In the genomic region with DNA sequence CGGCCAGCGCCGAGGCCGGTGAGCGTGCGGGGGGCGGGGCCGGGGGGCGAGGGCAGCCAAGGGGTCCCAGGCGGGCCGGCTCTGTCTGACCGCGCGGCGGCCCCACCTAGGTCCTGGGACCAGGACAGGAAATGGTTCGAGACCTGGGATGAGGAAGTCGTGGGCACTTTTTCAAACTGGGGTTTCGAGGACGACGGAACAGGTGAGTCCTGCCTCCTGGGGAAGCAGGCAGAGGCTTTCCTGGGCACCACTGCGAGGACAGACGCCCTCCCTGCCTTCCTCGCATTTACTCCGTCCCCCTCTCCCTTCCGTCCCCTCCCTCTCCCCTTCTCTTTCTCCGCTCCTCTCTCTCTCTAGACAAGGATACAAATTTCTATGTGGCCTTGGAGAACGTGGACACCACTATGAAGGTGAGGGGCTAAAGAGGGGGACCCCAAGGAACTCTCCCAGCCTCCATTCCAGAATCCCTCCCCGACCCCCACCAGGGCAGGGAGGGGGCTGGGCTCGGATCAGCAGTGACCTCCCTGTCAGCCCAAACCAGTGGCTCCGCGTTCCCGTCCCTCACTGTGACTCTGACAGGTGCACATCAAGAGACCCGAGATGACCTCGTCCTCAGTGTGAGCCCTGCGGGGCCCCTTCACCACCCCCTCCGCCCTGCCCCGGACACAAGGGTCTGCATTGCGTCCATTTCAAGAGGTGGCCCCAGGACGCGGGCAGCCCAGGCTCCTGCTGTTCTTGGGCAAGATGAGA, we compare ENCODE assay signal across 12 cellular contexts. TPM values are rescaled to one million over a fixed set of nuclear protein-coding genes. Genes with fewer than 3 reads are reported as not detected.
DNase-seq lines count a peak whose midpoint lies in the region; ATAC-seq and TF ChIP-seq lines count a peak whose summit lies in the region.
"Had no signal": no experiment of that assay in that cellular context is flagged by ENCODE, and none has a peak within 500 bp of the region (broad histone marks: within the 10 kb centered on the region; RNA-seq: fewer than 3 reads in every experiment).

No MANE protein-coding gene starts in this region.

- H3K9me1 ChIP-seq in IMR-90 (ENCODE audit: insufficient read depth, low read length), result no peaks in the 10 kb centered on the region

- no peak overlapping the region for H3K27ac ChIP-seq in CD4-positive, alpha-beta memory T cell (ENCODE audit: low read depth, low read length)
- H3K27ac ChIP-seq in IMR-90 (ENCODE audit: insufficient read depth, low read length) (no peak overlapping the region), colonic mucosa (peak overlapping the region; percentile 89), thyroid gland (no peak overlapping the region), substantia nigra (ENCODE audit: low read depth, low read length, poor library complexity, severe bottlenecking) (no peak overlapping the region)

- no peak for TF ChIP-seq RAD21 in IMR-90 (IDR thresholded peaks at IDR 0.05; ENCODE audit: low read length)

- intact Hi-C loops in CD4-positive, alpha-beta memory T cell (cut with micrococcal nuclease), result loop anchor here (1.0 to 5.0 kb wide), 2 partner anchors 93 to 111 kb away; no protein-coding TSS in a partner anchor
- intact Hi-C loops in IMR-90 (cut with micrococcal nuclease), result loop anchor here (1.0 kb wide), 1 partner anchor 93 kb away; no protein-coding TSS in a partner anchor
- intact Hi-C loops in colonic mucosa (cut with DNase I), result loop anchor here (5.0 kb wide), 1 partner anchor 64 kb away; no protein-coding TSS in a partner anchor
- intact Hi-C loops in thyroid gland (cut with DNase I), result no loop called here

- H3K4me2 ChIP-seq in IMR-90 (ENCODE audit: low read depth, low read length), result no peak overlapping the region

- H3K4me3 ChIP-seq in CD4-positive, alpha-beta memory T cell (ENCODE audit: low read length in 2 of 2), result peak overlapping the region; percentile 8 to 47
- H3K4me3 ChIP-seq in IMR-90 (ENCODE audit: insufficient read depth, low read depth, low read length) (no peak overlapping the region), colonic mucosa (peak overlapping the region; percentile 58), thyroid gland (replicated peaks in 1 of 3) (no peak overlapping the region)

- no peaks in the 10 kb centered on the region; the same call in 1 of the 2 replicates for H4K20me1 ChIP-seq in IMR-90 (ENCODE audit: insufficient read depth, low read length)

- in situ Hi-C loops in IMR-90 (cut with MboI; ENCODE audit: low sequenced_read_pairs), result loop anchor here (5.0 to 25.0 kb wide), 2 partner anchors 96 to 496 kb away; no protein-coding TSS in a partner anchor

- no peak overlapping the region for H2BK20ac ChIP-seq in IMR-90 (ENCODE audit: low read depth, low read length)

- H3K14ac ChIP-seq in IMR-90 (replicated peaks; ENCODE audit: low read depth, low read length), result no peak overlapping the region

- TF ChIP-seq CTCF in IMR-90 (conservative IDR thresholded peaks at IDR 0.05; ENCODE audit: low read depth, low read length) (no peak), colonic mucosa (IDR thresholded peaks at IDR 0.05) (no peak), nephron (IDR thresholded peaks at IDR 0.05; ENCODE audit: unreplicated experiment in 3 of 3) (no peak), thyroid gland (IDR thresholded peaks at IDR 0.05) (no peak)

- POLR2A ChIA-PET in CD4-positive, alpha-beta memory T cell (lab: Charles Lee; ENCODE audit: partially characterized antibody), result no interaction called here
- POLR2A ChIA-PET in IMR-90 (lab: Charles Lee; ENCODE audit: unreplicated experiment), result no interaction called here

- peak overlapping the region; percentile 45 for H2AFZ ChIP-seq in IMR-90 (replicated peaks; ENCODE audit: low read length, poor library complexity)

- TF ChIP-seq POLR2A in IMR-90 (IDR thresholded peaks at IDR 0.05; ENCODE audit: low read depth, low read length) (no peak), thyroid gland (IDR thresholded peaks at IDR 0.05) (no peak)

- dilution Hi-C loops in IMR-90 (cut with HindIII; ENCODE audit: low sequenced_read_pairs, unreplicated experiment), result no loop called here

- ATAC-seq in IMR-90 (ENCODE audit: low read depth), result no peak
- no peak for ATAC-seq in GM19023 (IDR thresholded peaks at IDR 0.05; ENCODE audit: unreplicated experiment)

- no peaks in the 10 kb centered on the region for H3K9me3 Mint-ChIP-seq in CD4-positive, alpha-beta memory T cell
- H3K9me3 Mint-ChIP-seq in nephron, result no peaks in the 10 kb centered on the region

- no peak overlapping the region for H2AK5ac ChIP-seq in IMR-90 (ENCODE audit: low read depth, low read length)

- H3K4me3 Mint-ChIP-seq in CD4-positive, alpha-beta memory T cell, result peak overlapping the region; percentile 28 to 79 (median 56)
- peak overlapping the region in 2 of 3 experiments; percentile 27 to 57 for H3K4me3 Mint-ChIP-seq in nephron

- H4K91ac ChIP-seq in IMR-90 (ENCODE audit: insufficient read depth, low read depth, low read length), result no peak overlapping the region

- H3K56ac ChIP-seq in IMR-90 (ENCODE audit: extremely low read depth, insufficient read depth, low read length), result no peak overlapping the region

- H3K27me3 Mint-ChIP-seq in CD4-positive, alpha-beta memory T cell, result peaks cover 39 to 56% of the 10 kb centered on the region in 2 donors
- peaks cover 88% of the 10 kb centered on the region for H3K27me3 Mint-ChIP-seq in nephron (ENCODE audit: low read depth)

- 14% methylated on average over 35 of the region's 40 CpGs; no CpG with 5 or more reads in 1 of the 2 experiments for WGBS in IMR-90 (ENCODE audit: extremely low coverage in 2 of 2, insufficient read length in 1 of 2), 2 experiments
- 10 to 17% methylated on average over 25 to 29 of the region's 40 CpGs for WGBS in thyroid gland, 2 donors

- no peaks in the 10 kb centered on the region for H3K36me3 Mint-ChIP-seq in CD4-positive, alpha-beta memory T cell
- no peaks in the 10 kb centered on the region for H3K36me3 Mint-ChIP-seq in nephron (ENCODE audit: low read depth)

- BruUV-seq in IMR-90 (replicated peaks; lab: Mats Ljungman, UMichigan), result no TSS peak

- H3K9ac ChIP-seq in IMR-90 (ENCODE audit: low read depth, low read length) (no peak overlapping the region), colonic mucosa (ENCODE audit: low read depth in 2 of 2, low read length in 2 of 2) (peak overlapping the region; percentile 57 to 95)

- no peak overlapping the region for H4K8ac ChIP-seq in IMR-90 (ENCODE audit: low read depth in 2 of 2, low read length in 2 of 2)

- H2BK5ac ChIP-seq in IMR-90 (ENCODE audit: low read depth, low read length, poor library complexity, severe bottlenecking), result no peak overlapping the region

- no peak overlapping the region for H3K18ac ChIP-seq in IMR-90 (ENCODE audit: low read depth, low read length)

- H3K4ac ChIP-seq in IMR-90 (ENCODE audit: low read depth, low read length), result no peak overlapping the region

- CTCF ChIA-PET in CD4-positive, alpha-beta memory T cell (lab: Charles Lee; ENCODE audit: partially characterized antibody), result interaction anchor here (1.7 kb wide), 1 partner anchor 9 kb away, joined by 5 read pairs; no protein-coding TSS in a partner anchor
- CTCF ChIA-PET in IMR-90 (lab: Yijun Ruan, JAX), result no interaction called here

- no peak overlapping the region for H3K23ac ChIP-seq in IMR-90 (ENCODE audit: low read depth, low read length)

- peaks cover 38% of the 10 kb centered on the region for H3K27me3 ChIP-seq in CD4-positive, alpha-beta memory T cell (ENCODE audit: insufficient read depth, low read length)
- peaks cover 54% of the 10 kb centered on the region for H3K27me3 ChIP-seq in IMR-90 (ENCODE audit: control insufficient read depth, insufficient read depth, low read length)
- H3K27me3 ChIP-seq in colonic mucosa, result peaks cover 21% of the 10 kb centered on the region
- peaks cover 30% of the 10 kb centered on the region for H3K27me3 ChIP-seq in thyroid gland

- no peak for DNase-seq in CD4-positive, alpha-beta memory T cell
- DNase-seq in IMR-90 (no peak), colonic mucosa (no peak), SIG-M5 (lab: John Stamatoyannopoulos, UW) (no peak), thyroid gland (no peak), substantia nigra (lab: John Stamatoyannopoulos, UW) (no peak)
- DNase-seq: erythroblast, GOT3, NCI-H1105 had no signal

- H3K9me3 ChIP-seq in CD4-positive, alpha-beta memory T cell (ENCODE audit: control insufficient read depth in 1 of 2, low read length in 2 of 2), result no peaks in the 10 kb centered on the region
- H3K9me3 ChIP-seq in IMR-90 (ENCODE audit: control insufficient read depth, insufficient read depth, low read length), result no peaks in the 10 kb centered on the region; the same call in 1 of the 2 replicates
- H3K9me3 ChIP-seq in colonic mucosa, result no peaks in the 10 kb centered on the region
- H3K9me3 ChIP-seq in thyroid gland, result no peaks in the 10 kb centered on the region

- H3K36me3 ChIP-seq in CD4-positive, alpha-beta memory T cell (ENCODE audit: insufficient read depth, low read length), result no peaks in the 10 kb centered on the region
- H3K36me3 ChIP-seq in IMR-90 (ENCODE audit: control insufficient read depth, insufficient read depth, low read length) (no peaks in the 10 kb centered on the region), colonic mucosa (no peaks in the 10 kb centered on the region), thyroid gland (no peaks in the 10 kb centered on the region)

- no peak overlapping the region for H2BK120ac ChIP-seq in IMR-90 (ENCODE audit: low read depth, low read length)

- no peak overlapping the region for H2BK15ac ChIP-seq in IMR-90 (ENCODE audit: low read depth, low read length)

- H2AK9ac ChIP-seq in IMR-90 (replicated peaks; ENCODE audit: low read depth, low read length, poor library complexity), result no peak overlapping the region

- peaks cover 12 to 36% (median 19%) of the 10 kb centered on the region in 4 donors for H3K4me1 Mint-ChIP-seq in CD4-positive, alpha-beta memory T cell
- H3K4me1 Mint-ChIP-seq in nephron, result peaks cover 9% of the 10 kb centered on the region

- H3K79me1 ChIP-seq in IMR-90 (ENCODE audit: low read depth in 1 of 2, low read length in 2 of 2), result no peaks in the 10 kb centered on the region

- peaks cover 21% of the 10 kb centered on the region for H3K4me1 ChIP-seq in CD4-positive, alpha-beta memory T cell (ENCODE audit: insufficient read depth, low read length)
- H3K4me1 ChIP-seq in IMR-90 (ENCODE audit: control insufficient read depth, insufficient read depth, low read length), result no peaks in the 10 kb centered on the region
- no peaks in the 10 kb centered on the region for H3K4me1 ChIP-seq in colonic mucosa
- H3K4me1 ChIP-seq in thyroid gland, result peaks cover 9 to 18% of the 10 kb centered on the region in 2 donors

- no peak overlapping the region for H3K27ac Mint-ChIP-seq in CD4-positive, alpha-beta memory T cell
- no peak overlapping the region for H3K27ac Mint-ChIP-seq in nephron

- H4K5ac ChIP-seq in IMR-90 (ENCODE audit: low read depth, low read length), result no peak overlapping the region

RNA-seq across cellular contexts. Expression of gene MUC12, which starts 2.6 kb away (rescaled TPM):
- not detected for total RNA-seq in CD4-positive, alpha-beta memory T cell
- under 1 TPM in 1 of 2 donors, not detected in 1; 0.45 TPM for polyA plus RNA-seq in CD4-positive, alpha-beta memory T cell
- total RNA-seq in IMR-90 (2012; rRNA removed) (not detected in 2 replicates), colonic mucosa (100 to 1,000 TPM; 331 to 542 TPM), thyroid gland (not detected)
- 4.0 and 4.1 TPM in 2 replicates for polyA plus RNA-seq in IMR-90 (2012; rRNA removed)
- polyA plus RNA-seq in IMR-90 (2012; cell fraction: cytosol; rRNA removed), result 0.86 and 3.5 TPM in 2 replicates
- polyA plus RNA-seq in IMR-90 (2012; cell fraction: nucleus; rRNA removed; ENCODE audit: low replicate concordance), result 5.4 and 5.6 TPM in 2 replicates
- total RNA-seq: sciatic nerve had no signal

RNA-seq across cellular contexts. Expression of gene MUC3A, which starts 17.4 kb away (rescaled TPM):
- not detected for total RNA-seq in CD4-positive, alpha-beta memory T cell
- polyA plus RNA-seq in CD4-positive, alpha-beta memory T cell, result not detected
- total RNA-seq in IMR-90 (2012; rRNA removed), result not detected in 2 replicates
- 0.05 TPM in 1 of 2 replicates, not detected in the other for polyA plus RNA-seq in IMR-90 (2012; rRNA removed)
- polyA plus RNA-seq in IMR-90 (2012; cell fraction: cytosol; rRNA removed), result not detected in 2 replicates
- polyA plus RNA-seq in IMR-90 (2012; cell fraction: nucleus; rRNA removed; ENCODE audit: low replicate concordance), result 0.03 TPM in 1 of 2 replicates, not detected in the other
- 100 to 1,000 TPM; 137 to 149 TPM for total RNA-seq in colonic mucosa
- total RNA-seq in thyroid gland, result under 1 TPM; under 0.01 to 0.29 (median 0.22) TPM

RNA-seq across cellular contexts. Expression of gene MUC17, which starts 53.2 kb away (rescaled TPM):
- total RNA-seq in CD4-positive, alpha-beta memory T cell, result not detected
- polyA plus RNA-seq in CD4-positive, alpha-beta memory T cell, result not detected
- total RNA-seq in IMR-90 (2012; rRNA removed), result not detected in 2 replicates
- polyA plus RNA-seq in IMR-90 (2012; rRNA removed), result under 0.01 TPM in 1 of 2 replicates, not detected in the other
- not detected in 2 replicates for polyA plus RNA-seq in IMR-90 (2012; cell fraction: cytosol; rRNA removed)
- polyA plus RNA-seq in IMR-90 (2012; cell fraction: nucleus; rRNA removed; ENCODE audit: low replicate concordance), result under 0.01 TPM in 1 of 2 replicates, not detected in the other
- total RNA-seq in colonic mucosa, result 1 to 10 TPM; 1.7 to 2.5 TPM
- total RNA-seq in thyroid gland, result not detected
- total RNA-seq: sciatic nerve had no signal

Comparison
In these comparisons a context has a peak if more than half of its experiments do, and no peak if none do; other contexts are left out.
1. H3K4me3 ChIP-seq: peak in CD4-positive, alpha-beta memory T cell (2 of 2) and colonic mucosa (single experiment); none in IMR-90 (single experiment) and thyroid gland (0 of 3).
2. RNA of gene MUC12, which starts 2.6 kb away (total RNA-seq): 331 to 542 TPM in colonic mucosa; not detected in CD4-positive, alpha-beta memory T cell, not detected in IMR-90 and not detected in thyroid gland; every median in the first group is over 100 times any median in the second.
3. RNA of gene MUC3A, which starts 17.4 kb away (total RNA-seq): 137 to 149 TPM in colonic mucosa; under 0.01 to 0.29 TPM in thyroid gland, not detected in CD4-positive, alpha-beta memory T cell and not detected in IMR-90; every median in the first group is over 100 times any median in the second.